Comparison of ENCODE assay signal across 18 cellular contexts in the genomic region with DNA sequence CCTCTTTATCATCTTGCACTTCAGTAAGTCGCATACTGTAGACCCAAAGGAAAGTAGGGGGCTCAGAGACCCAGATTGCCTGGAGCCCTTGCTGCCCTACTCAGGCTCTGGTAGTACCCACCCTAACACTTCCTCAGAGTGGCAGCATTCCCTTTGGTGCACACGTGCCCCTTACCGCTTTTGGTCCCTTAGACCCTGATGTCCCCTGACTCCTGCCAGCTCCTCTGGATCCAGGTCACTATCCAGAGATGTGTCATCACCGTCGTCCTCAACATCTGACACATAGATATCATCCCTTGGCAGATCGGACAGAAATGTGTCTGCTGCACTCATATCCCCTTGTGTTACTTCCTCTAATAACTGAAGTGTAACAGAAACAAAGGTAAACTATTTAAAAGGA. TPM values are rescaled to one million over a fixed set of nuclear protein-coding genes. Genes with fewer than 3 reads are reported as not detected.
DNase-seq lines count a peak whose midpoint lies in the region; ATAC-seq and TF ChIP-seq lines count a peak whose summit lies in the region.
"Had no signal": no experiment of that assay in that cellular context is flagged by ENCODE, and none has a peak within 500 bp of the region (broad histone marks: within the 10 kb centered on the region; RNA-seq: fewer than 3 reads in every experiment).

No MANE protein-coding gene starts in this region.

- no peaks in the 10 kb centered on the region for H3K9me3 ChIP-seq in CD4-positive, alpha-beta memory T cell (ENCODE audit: control insufficient read depth in 1 of 2, low read length in 2 of 2)
- no peaks in the 10 kb centered on the region for H3K9me3 ChIP-seq in MM.1S (replicated peaks; ENCODE audit: insufficient read depth, low read length)
- H3K9me3 ChIP-seq: colonic mucosa had no signal

- TF ChIP-seq CTCF in activated CD8-positive, alpha-beta T cell treated with anti-CD3 and anti-CD28 coated beads for 36 hours (IDR thresholded peaks at IDR 0.05): no peak
- no peak for TF ChIP-seq CTCF in omental fat pad (IDR thresholded peaks at IDR 0.05)
- no peak for TF ChIP-seq CTCF in MM.1S (IDR thresholded peaks at IDR 0.05; ENCODE audit: low read length)

- H4K20me1 ChIP-seq in MM.1S (ENCODE audit: insufficient read depth, low read length): no peaks in the 10 kb centered on the region

- no peak overlapping the region for H3K9ac ChIP-seq in MM.1S (ENCODE audit: low read length)
- H3K9ac ChIP-seq: GM23248 had no signal

- DNase-seq in activated CD4-positive, alpha-beta T cell treated with anti-CD3 and anti-CD28 coated beads for 36 hours: no peak
- no peak for DNase-seq in activated CD4-positive, alpha-beta T cell treated with anti-CD3 and anti-CD28 coated beads for 1 hour
- no peak for DNase-seq in CD4-positive, alpha-beta memory T cell
- no peak for DNase-seq in activated CD8-positive, alpha-beta T cell treated with anti-CD3 and anti-CD28 coated beads for 36 hours
- DNase-seq in mesenteric fat pad (ENCODE audit: low spot score): peak; percentile 55
- DNase-seq in omental fat pad (ENCODE audit: low spot score): no peak
- no peak for DNase-seq in MM.1S
- DNase-seq: colonic mucosa; GM23248; midbrain; NCI-H2081; NCI-H526; PC-3; small intestine; stimulated activated naive CD4-positive, alpha-beta T cell had no signal

- peaks cover 84% of the 10 kb centered on the region for H3K36me3 ChIP-seq in CD4-positive, alpha-beta memory T cell (ENCODE audit: insufficient read depth, low read length)
- H3K36me3 ChIP-seq in MM.1S (replicated peaks; ENCODE audit: insufficient read depth, low read length): peaks cover 20% of the 10 kb centered on the region; the same call in 1 of the 2 replicates

- H3K4me3 Mint-ChIP-seq in activated CD4-positive, alpha-beta T cell treated with anti-CD3 and anti-CD28 coated beads for 36 hours: no peak overlapping the region
- peak overlapping the region in 2 of 8 donors; percentile 26 to 50 for H3K4me3 Mint-ChIP-seq in CD4-positive, alpha-beta memory T cell
- H3K4me3 Mint-ChIP-seq in activated CD8-positive, alpha-beta T cell treated with anti-CD3 and anti-CD28 coated beads for 36 hours: no peak overlapping the region

- CTCF ChIA-PET in activated CD4-positive, alpha-beta T cell treated with anti-CD3 and anti-CD28 coated beads for 36 hours (lab: Charles Lee): interaction anchor here (0.6 to 1.2 kb wide), 3 partner anchors 18 to 70 kb away, joined by 3 read pairs; no protein-coding TSS in a partner anchor
- CTCF ChIA-PET in CD4-positive, alpha-beta memory T cell (lab: Charles Lee; ENCODE audit: partially characterized antibody): interaction anchor here (1.7 kb wide), 1 partner anchor 13 kb away, joined by 8 read pairs; no protein-coding TSS in a partner anchor
- CTCF ChIA-PET in activated CD8-positive, alpha-beta T cell treated with anti-CD3 and anti-CD28 coated beads for 36 hours (lab: Charles Lee): interaction anchor here (1.0 to 1.8 kb wide), 2 partner anchors 8 to 29 kb away, joined by 3 to 4 read pairs; no protein-coding TSS in a partner anchor

- H3K27ac ChIP-seq in CD4-positive, alpha-beta memory T cell (ENCODE audit: low read depth, low read length): no peak overlapping the region
- H3K27ac ChIP-seq in MM.1S (ENCODE audit: low read length): no peak overlapping the region
- H3K27ac ChIP-seq: colonic mucosa, epithelial cell of prostate, GM23248 had no signal

- peaks cover 81% of the 10 kb centered on the region for H3K36me3 Mint-ChIP-seq in activated CD4-positive, alpha-beta T cell treated with anti-CD3 and anti-CD28 coated beads for 36 hours (ENCODE audit: low read depth)
- H3K36me3 Mint-ChIP-seq in CD4-positive, alpha-beta memory T cell: peaks cover 63 to 93% of the 10 kb centered on the region in 2 donors
- peaks cover 90% of the 10 kb centered on the region for H3K36me3 Mint-ChIP-seq in activated CD8-positive, alpha-beta T cell treated with anti-CD3 and anti-CD28 coated beads for 36 hours (ENCODE audit: low read depth)

- H3K27ac Mint-ChIP-seq in activated CD4-positive, alpha-beta T cell treated with anti-CD3 and anti-CD28 coated beads for 36 hours: peak overlapping the region; percentile 68
- peak overlapping the region in 6 of 7 donors; percentile 15 to 86 (median 64) for H3K27ac Mint-ChIP-seq in CD4-positive, alpha-beta memory T cell
- peak overlapping the region; percentile 78 for H3K27ac Mint-ChIP-seq in activated CD8-positive, alpha-beta T cell treated with anti-CD3 and anti-CD28 coated beads for 36 hours

- POLR2A ChIA-PET in activated CD4-positive, alpha-beta T cell treated with anti-CD3 and anti-CD28 coated beads for 36 hours (lab: Charles Lee): interaction anchor here (0.6 to 0.7 kb wide), 2 partner anchors 25 to 50 kb away, joined by 3 read pairs; no protein-coding TSS in a partner anchor
- POLR2A ChIA-PET in CD4-positive, alpha-beta memory T cell (lab: Charles Lee; ENCODE audit: partially characterized antibody): interaction anchor here (1.4 to 2.2 kb wide), 3 partner anchors 48 to 126 kb away, joined by 5 to 6 read pairs (median 6); a partner anchor contains a TSS
- POLR2A ChIA-PET in activated CD8-positive, alpha-beta T cell treated with anti-CD3 and anti-CD28 coated beads for 36 hours (lab: Charles Lee): interaction anchor here (1.0 to 7.9 kb wide), 5 partner anchors 10 to 121 kb away, joined by 3 to 66 read pairs (median 12); a partner anchor contains a TSS

- H3K27me3 ChIP-seq in CD4-positive, alpha-beta memory T cell (ENCODE audit: insufficient read depth, low read length): no peaks in the 10 kb centered on the region
- H3K27me3 ChIP-seq in MM.1S (replicated peaks; ENCODE audit: insufficient read depth, low read length): no peaks in the 10 kb centered on the region
- H3K27me3 ChIP-seq: colonic mucosa had no signal

- H3K4me3 ChIP-seq in CD4-positive, alpha-beta memory T cell (ENCODE audit: low read length in 2 of 2): no peak overlapping the region
- no peak overlapping the region for H3K4me3 ChIP-seq in MM.1S (ENCODE audit: low read length)
- H3K4me3 ChIP-seq: colonic mucosa, GM23248 had no signal

- H3K4me1 Mint-ChIP-seq in activated CD4-positive, alpha-beta T cell treated with anti-CD3 and anti-CD28 coated beads for 36 hours: peaks cover 34% of the 10 kb centered on the region
- peaks cover 22 to 48% (median 35%) of the 10 kb centered on the region in 4 donors for H3K4me1 Mint-ChIP-seq in CD4-positive, alpha-beta memory T cell
- peaks cover 47% of the 10 kb centered on the region for H3K4me1 Mint-ChIP-seq in activated CD8-positive, alpha-beta T cell treated with anti-CD3 and anti-CD28 coated beads for 36 hours (ENCODE audit: low read depth)

- H3K4me2 ChIP-seq in MM.1S (ENCODE audit: low read depth, low read length): no peak overlapping the region

- no peak for ATAC-seq in activated CD4-positive, alpha-beta T cell treated with anti-CD3 and anti-CD28 coated beads for 36 hours
- no peak for ATAC-seq in activated CD8-positive, alpha-beta T cell treated with anti-CD3 and anti-CD28 coated beads for 36 hours
- ATAC-seq in GM18870 (IDR thresholded peaks at IDR 0.05; ENCODE audit: unreplicated experiment) (no peak), omental fat pad (ENCODE audit: low FRiP score) (no peak)
- ATAC-seq: PC-3, SK-N-SH treated with all-trans-retinoic acid at 6 μM for 48 hours had no signal

- H3K27me3 Mint-ChIP-seq in activated CD4-positive, alpha-beta T cell treated with anti-CD3 and anti-CD28 coated beads for 36 hours: no peaks in the 10 kb centered on the region
- H3K27me3 Mint-ChIP-seq in CD4-positive, alpha-beta memory T cell: no peaks in the 10 kb centered on the region
- H3K27me3 Mint-ChIP-seq in activated CD8-positive, alpha-beta T cell treated with anti-CD3 and anti-CD28 coated beads for 36 hours: no peaks in the 10 kb centered on the region

- H3K9me2 ChIP-seq in MM.1S (replicated peaks; ENCODE audit: insufficient read depth, low read length): no peaks in the 10 kb centered on the region

- peaks cover 27% of the 10 kb centered on the region for H3K4me1 ChIP-seq in CD4-positive, alpha-beta memory T cell (ENCODE audit: insufficient read depth, low read length)
- H3K4me1 ChIP-seq in MM.1S (ENCODE audit: low read length): peaks cover 6% of the 10 kb centered on the region; the same call in 1 of the 2 replicates

- peaks cover 10% of the 10 kb centered on the region for H3F3A ChIP-seq in MM.1S (ENCODE audit: insufficient read depth, low read length)

- H3K79me2 ChIP-seq in MM.1S (ENCODE audit: low read length): peaks cover 50% of the 10 kb centered on the region

- no peaks in the 10 kb centered on the region for H3K9me3 Mint-ChIP-seq in activated CD4-positive, alpha-beta T cell treated with anti-CD3 and anti-CD28 coated beads for 36 hours (ENCODE audit: low read depth)
- no peaks in the 10 kb centered on the region for H3K9me3 Mint-ChIP-seq in CD4-positive, alpha-beta memory T cell
- H3K9me3 Mint-ChIP-seq in activated CD8-positive, alpha-beta T cell treated with anti-CD3 and anti-CD28 coated beads for 36 hours: no peaks in the 10 kb centered on the region

- no peak overlapping the region for H2AFZ ChIP-seq in MM.1S (ENCODE audit: low read length)
- H2AFZ ChIP-seq: GM23248 had no signal

- intact Hi-C loops in activated CD4-positive, alpha-beta T cell treated with anti-CD3 and anti-CD28 coated beads for 36 hours (cut with DNase I, micrococcal nuclease): loop anchor here in 1 of 2 experiments (10.0 kb wide), 1 partner anchor 197 kb away; a partner anchor contains a TSS
- intact Hi-C loops in CD4-positive, alpha-beta memory T cell (cut with micrococcal nuclease): no loop called here
- intact Hi-C loops in activated CD8-positive, alpha-beta T cell treated with anti-CD3 and anti-CD28 coated beads for 36 hours (cut with micrococcal nuclease): no loop called here

RNA-seq across cellular contexts. Expression of a gene that starts 5.4 kb away (rescaled TPM):
- 100 to 1,000 TPM in 1 of 2 experiments, 10 to 100 TPM in 1; 98.2 to 160 TPM for total RNA-seq in activated CD4-positive, alpha-beta T cell treated with anti-CD3 and anti-CD28 coated beads for 36 hours
- total RNA-seq in CD4-positive, alpha-beta memory T cell: 100 to 1,000 TPM; 121 TPM
- polyA plus RNA-seq in CD4-positive, alpha-beta memory T cell: 100 to 1,000 TPM; 188 to 227 TPM
- total RNA-seq in activated CD8-positive, alpha-beta T cell treated with anti-CD3 and anti-CD28 coated beads for 36 hours: 100 to 1,000 TPM; 155 to 157 TPM
- 115 TPM for total RNA-seq in mesenteric fat pad
- total RNA-seq in omental fat pad: 100 to 1,000 TPM in 3 of 4 donors, 10 to 100 TPM in 1; 91.0 to 119 (median 103) TPM

RNA-seq across cellular contexts. Expression of a gene that starts 5.7 kb away (rescaled TPM):
- total RNA-seq in activated CD4-positive, alpha-beta T cell treated with anti-CD3 and anti-CD28 coated beads for 36 hours: 10 to 100 TPM; 52.1 to 61.2 TPM
- total RNA-seq in CD4-positive, alpha-beta memory T cell: 10 to 100 TPM; 62.1 to 62.2 TPM
- 10 to 100 TPM; 12.3 to 40.8 TPM for polyA plus RNA-seq in CD4-positive, alpha-beta memory T cell
- 10 to 100 TPM; 58.3 to 60.9 TPM for total RNA-seq in activated CD8-positive, alpha-beta T cell treated with anti-CD3 and anti-CD28 coated beads for 36 hours
- total RNA-seq in mesenteric fat pad (28.8 TPM), omental fat pad (10 to 100 TPM; 39.1 to 46.4 (median 40.4) TPM)

RNA-seq across cellular contexts. Expression of a gene that starts 20.7 kb away (rescaled TPM):
- 100 to 1,000 TPM in 1 of 2 experiments, 10 to 100 TPM in 1; 100.0 to 101 TPM for total RNA-seq in activated CD4-positive, alpha-beta T cell treated with anti-CD3 and anti-CD28 coated beads for 36 hours
- total RNA-seq in CD4-positive, alpha-beta memory T cell: 100 to 1,000 TPM; 113 to 114 TPM
- polyA plus RNA-seq in CD4-positive, alpha-beta memory T cell: 100 to 1,000 TPM in 1 of 2 donors, 10 to 100 TPM in 1; 80.4 to 125 TPM
- 100 to 1,000 TPM in 1 of 2 experiments, 10 to 100 TPM in 1; 99.4 to 103 TPM for total RNA-seq in activated CD8-positive, alpha-beta T cell treated with anti-CD3 and anti-CD28 coated beads for 36 hours
- 57.4 TPM for total RNA-seq in mesenteric fat pad
- total RNA-seq in omental fat pad: 100 to 1,000 TPM in 3 of 4 donors, 10 to 100 TPM in 1; 77.5 to 246 (median 109) TPM

RNA-seq across cellular contexts. Expression of a gene that starts 47.8 kb away (rescaled TPM):
- 100 to 1,000 TPM; 109 to 173 TPM for total RNA-seq in activated CD4-positive, alpha-beta T cell treated with anti-CD3 and anti-CD28 coated beads for 36 hours
- total RNA-seq in CD4-positive, alpha-beta memory T cell: 100 to 1,000 TPM; 174 to 183 TPM
- 10 to 100 TPM in 1 of 2 donors, 1 to 10 TPM in 1; 6.9 to 18.4 TPM for polyA plus RNA-seq in CD4-positive, alpha-beta memory T cell
- total RNA-seq in activated CD8-positive, alpha-beta T cell treated with anti-CD3 and anti-CD28 coated beads for 36 hours: 10 to 100 TPM; 91.9 to 96.0 TPM
- total RNA-seq in mesenteric fat pad (130 TPM), omental fat pad (100 to 1,000 TPM in 2 of 4 donors, 10 to 100 TPM in 2; 87.2 to 150 (median 112) TPM)

RNA-seq across cellular contexts. Expression of a gene that starts 48.4 kb away (rescaled TPM):
- 10 to 100 TPM; 76.9 to 82.3 TPM for total RNA-seq in activated CD4-positive, alpha-beta T cell treated with anti-CD3 and anti-CD28 coated beads for 36 hours
- total RNA-seq in CD4-positive, alpha-beta memory T cell: 10 to 100 TPM; 36.7 to 39.0 TPM
- 10 to 100 TPM; 31.3 to 46.9 TPM for polyA plus RNA-seq in CD4-positive, alpha-beta memory T cell
- total RNA-seq in activated CD8-positive, alpha-beta T cell treated with anti-CD3 and anti-CD28 coated beads for 36 hours: 10 to 100 TPM; 63.0 to 64.4 TPM
- total RNA-seq in mesenteric fat pad: 110 TPM
- 100 to 1,000 TPM in 1 of 4 donors, 10 to 100 TPM in 3; 59.2 to 103 (median 62.0) TPM for total RNA-seq in omental fat pad
